Comparison of ENCODE assay signal across 21 cellular contexts in genomic region chr15:81080946-81081345, GRCh38. TPM values are rescaled to one million over a fixed set of nuclear protein-coding genes. Genes with fewer than 3 reads are reported as not detected.
"Had no signal": no experiment of that assay in that cellular context is flagged by ENCODE, and none has a peak within 500 bp of the region (broad histone marks: within the 10 kb centered on the region; RNA-seq: fewer than 3 reads in every experiment).

No MANE protein-coding gene starts in this region.

- H3K27ac ChIP-seq: hepatocyte, pancreas, stomach had no signal

- H3K27me3 ChIP-seq: hepatocyte, pancreas, stomach had no signal

- H3K36me3 Mint-ChIP-seq: natural killer cell treated with Interleukin-12 subunit alpha and Interleukin-12 subunit beta and Interleukin-15 and Interleukin-18, amount 100 ng/mL, for 72 hours; type B pancreatic cell had no signal

- H3K27ac Mint-ChIP-seq: endodermal cell; natural killer cell treated with Interleukin-12 subunit alpha and Interleukin-12 subunit beta and Interleukin-15 and Interleukin-18, amount 100 ng/mL, for 72 hours; progenitor cell of endocrine pancreas; type B pancreatic cell had no signal

- DNase-seq: effector CD4-positive, alpha-beta T cell; endodermal cell; foreskin melanocyte; head of caudate nucleus; left colon; left ventricle myocardium superior; mesenchymal stem cell; midbrain; occipital lobe; pancreas; right cardiac atrium; small intestine; stimulated activated CD4-positive, alpha-beta T cell treated with anti-CD3 and anti-CD28 coated beads, Interleukin-12 subunit alpha, Interleukin-12 subunit beta, amount 100 ng/mL, for 4 hours; stimulated activated naive CD4-positive, alpha-beta T cell; stomach had no signal

- H3K9me3 Mint-ChIP-seq: natural killer cell treated with Interleukin-12 subunit alpha and Interleukin-12 subunit beta and Interleukin-15 and Interleukin-18, amount 100 ng/mL, for 72 hours; type B pancreatic cell had no signal

- H3K9me3 ChIP-seq: pancreas, stomach had no signal

- H3K36me3 ChIP-seq: pancreas, stomach had no signal

- H3K4me3 Mint-ChIP-seq: endodermal cell; natural killer cell treated with Interleukin-12 subunit alpha and Interleukin-12 subunit beta and Interleukin-15 and Interleukin-18, amount 100 ng/mL, for 72 hours; type B pancreatic cell had no signal

- H3K4me1 ChIP-seq: pancreas, stomach had no signal

- H3K4me1 Mint-ChIP-seq: endodermal cell had no signal

- H3K4me3 ChIP-seq: hepatocyte, lung, pancreas, stomach had no signal

RNA-seq across cellular contexts. Expression of gene CFAP161, which starts 53.1 kb away (rescaled TPM):
- total RNA-seq: endodermal cell; hepatocyte; kidney epithelial cell; left colon; natural killer cell treated with Interleukin-12 subunit alpha and Interleukin-12 subunit beta and Interleukin-15 and Interleukin-18, amount 100 ng/mL, for 72 hours; progenitor cell of endocrine pancreas had no signal
